Comparison of ENCODE assay signal across 8 cellular contexts in genomic region chr15:85831415-85832113, GRCh38. TPM values are rescaled to one million over a fixed set of nuclear protein-coding genes. Genes with fewer than 3 reads are reported as not detected.
DNase-seq lines count a peak whose midpoint lies in the region; ATAC-seq, FAIRE-seq and TF ChIP-seq lines count a peak whose summit lies in the region.

No MANE protein-coding gene starts in this region.

- H3K9me3 Mint-ChIP-seq in CD4-positive, alpha-beta memory T cell, result peaks cover 0 to 2% (median 0%) of the 10 kb centered on the region in 8 donors
- H3K9me3 Mint-ChIP-seq in stimulated activated effector memory CD8-positive, alpha-beta T cell treated with anti-CD3 and anti-CD28 coated beads, Interleukin-12 subunit alpha, Interleukin-12 subunit beta, amount 100 ng/mL, for 72 hours, result no peaks in the 10 kb centered on the region

- POLR2A ChIA-PET in CD4-positive, alpha-beta memory T cell (lab: Charles Lee; ENCODE audit: partially characterized antibody), result interaction anchor here (0.9 kb wide), 1 partner anchor 211 kb away, joined by 4 read pairs; no protein-coding TSS in a partner anchor
- POLR2A ChIA-PET in SK-N-SH (lab: Yijun Ruan, JAX), result interaction anchor here (0.9 kb wide), 1 partner anchor 14 kb away, joined by 3 read pairs; no protein-coding TSS in a partner anchor
- POLR2A ChIA-PET in HepG2 (lab: Yijun Ruan, JAX), result no interaction called here

- TF ChIP-seq EP300 in SK-N-SH (IDR thresholded peaks at IDR 0.05; ENCODE audit: borderline replicate concordance in 1 of 2, low read depth in 1 of 2, low read length in 1 of 2) (peak in 1 of 2 experiments; percentile 73; a peak in 1 of 4 replicates), HepG2 (IDR thresholded peaks at IDR 0.05; ENCODE audit: low read depth in 2 of 2, low read length in 2 of 2) (no peak), HepG2 (CRISPR knock-in tag; IDR thresholded peaks at IDR 0.05; ENCODE audit: borderline replicate concordance) (no peak)

- H3K4me2 ChIP-seq in SK-N-SH, result no peak overlapping the region
- H3K4me2 ChIP-seq in HepG2 (ENCODE audit: low read depth, low read length), result peak overlapping the region; percentile 66

- TF ChIP-seq RAD21 in SK-N-SH (IDR thresholded peaks at IDR 0.05; ENCODE audit: low read length) (peak; percentile 84), HepG2 (CRISPR knock-in tag; IDR thresholded peaks at IDR 0.05) (peak; percentile 68; the same call in 1 of the 2 replicates)

- H3K27me3 ChIP-seq in CD4-positive, alpha-beta memory T cell (ENCODE audit: insufficient read depth, low read length), result no peaks in the 10 kb centered on the region
- no peaks in the 10 kb centered on the region; the same call in 1 of the 2 replicates for H3K27me3 ChIP-seq in SK-N-SH (ENCODE audit: insufficient read depth)
- H3K27me3 ChIP-seq in HepG2 (ENCODE audit: control insufficient read depth in 1 of 2, insufficient read depth in 2 of 2, low read length in 2 of 2), result peaks cover 1 to 18% of the 10 kb centered on the region in 2 experiments; a peak in 4 of 5 replicates

- H3K9me2 ChIP-seq in SK-N-SH, result no peaks in the 10 kb centered on the region

- no peak for TF ChIP-seq POLR2A in HepG2 (IDR thresholded peaks at IDR 0.05; ENCODE audit: insufficient read depth in 1 of 2, low read depth in 2 of 2, low read length in 2 of 2)

- no TSS peak for BruUV-seq in HepG2 (replicated peaks; lab: Mats Ljungman, UMichigan)

- peak overlapping the region; percentile 72; the same call in 1 of the 2 replicates for H2AFZ ChIP-seq in SK-N-SH (ENCODE audit: low read depth)
- H2AFZ ChIP-seq in HepG2 (ENCODE audit: low read length), result no peak overlapping the region

- peak in 4 of 5 donors; percentile 7 to 17 (median 16) for DNase-seq in CD4-positive, alpha-beta memory T cell
- DNase-seq in HT-29 (ENCODE audit: low spot score) (peak; percentile 68), SK-N-SH (peak; percentile 84), coronary artery (ENCODE audit: low spot score) (no peak), HepG2 (ENCODE audit: low spot score) (peak; percentile 47), SIG-M5 (lab: John Stamatoyannopoulos, UW) (no peak)
- DNase-seq in stimulated activated effector memory CD8-positive, alpha-beta T cell treated with anti-CD3 and anti-CD28 coated beads, Interleukin-12 subunit alpha, Interleukin-12 subunit beta, amount 100 ng/mL, for 72 hours (ENCODE audit: low spot score in 2 of 2), result no peak

- H3K27ac Mint-ChIP-seq in CD4-positive, alpha-beta memory T cell, result no peak overlapping the region
- no peak overlapping the region for H3K27ac Mint-ChIP-seq in stimulated activated effector memory CD8-positive, alpha-beta T cell treated with anti-CD3 and anti-CD28 coated beads, Interleukin-12 subunit alpha, Interleukin-12 subunit beta, amount 100 ng/mL, for 72 hours

- FAIRE-seq in HepG2 (lab: Jason Lieb, UNC), result peak; percentile 61

- ATAC-seq in HepG2 (peak; percentile 95), GM19395 (IDR thresholded peaks at IDR 0.05; ENCODE audit: unreplicated experiment) (no peak)
- peak; percentile 47 for ATAC-seq in stimulated activated effector memory CD8-positive, alpha-beta T cell treated with anti-CD3 and anti-CD28 coated beads, Interleukin-12 subunit alpha, Interleukin-12 subunit beta, amount 100 ng/mL, for 72 hours

- no peaks in the 10 kb centered on the region for H3K36me3 ChIP-seq in CD4-positive, alpha-beta memory T cell (ENCODE audit: insufficient read depth, low read length)
- H3K36me3 ChIP-seq in SK-N-SH (replicated peaks in 1 of 2; ENCODE audit: control insufficient read depth in 1 of 2, insufficient read depth in 2 of 2, low read length in 1 of 2), result no peaks in the 10 kb centered on the region
- H3K36me3 ChIP-seq in HepG2 (replicated peaks in 1 of 2; ENCODE audit: control insufficient read depth in 1 of 2, insufficient read depth in 2 of 2, low read length in 2 of 2), result no peaks in the 10 kb centered on the region

- no peaks in the 10 kb centered on the region for H3K4me1 Mint-ChIP-seq in CD4-positive, alpha-beta memory T cell
- H3K4me1 Mint-ChIP-seq in stimulated activated effector memory CD8-positive, alpha-beta T cell treated with anti-CD3 and anti-CD28 coated beads, Interleukin-12 subunit alpha, Interleukin-12 subunit beta, amount 100 ng/mL, for 72 hours, result no peaks in the 10 kb centered on the region

- no peaks in the 10 kb centered on the region for H3F3A ChIP-seq in SK-N-SH (replicated peaks; ENCODE audit: insufficient read depth)

- in situ Hi-C loops in HepG2 (cut with HindIII; ENCODE audit: extremely low pct_ligation_motif_present, low pct_unique_long_range_greater_than_20kb), result loop anchor here (5.0 to 25.0 kb wide), 3 partner anchors 104 to 544 kb away; no protein-coding TSS in a partner anchor

- H3K9ac ChIP-seq in SK-N-SH, result no peak overlapping the region
- no peak overlapping the region for H3K9ac ChIP-seq in HepG2 (ENCODE audit: insufficient read depth, low read depth, low read length)

- 39% methylated on average over 15 of the region's 15 CpGs for WGBS in SK-N-SH (ENCODE audit: low lambda C conversion rate)
- 33% methylated on average over 11 of the region's 15 CpGs for WGBS in HepG2 (ENCODE audit: low lambda C conversion rate)

- no peak overlapping the region for H3K27ac ChIP-seq in CD4-positive, alpha-beta memory T cell (ENCODE audit: low read depth, low read length)
- H3K27ac ChIP-seq in SK-N-SH (ENCODE audit: low read depth in 2 of 2, low read length in 1 of 2), result peak overlapping the region in 1 of 2 experiments; percentile 17; a peak in 1 of 4 replicates
- H3K27ac ChIP-seq in coronary artery, result no peak overlapping the region
- H3K27ac ChIP-seq in HepG2 (ENCODE audit: extremely low read length, insufficient read depth, low read length), result no peak overlapping the region

- H3K79me2 ChIP-seq in SK-N-SH (ENCODE audit: insufficient read depth) (no peaks in the 10 kb centered on the region), HepG2 (ENCODE audit: insufficient read depth, low read length) (no peaks in the 10 kb centered on the region)

- intact Hi-C loops in CD4-positive, alpha-beta memory T cell (cut with micrococcal nuclease), result loop anchor here (1.0 kb wide), 1 partner anchor 101 kb away; no protein-coding TSS in a partner anchor
- intact Hi-C loops in HepG2 (cut with micrococcal nuclease; ENCODE audit: unreplicated experiment), result loop anchor here (1.0 to 10.0 kb wide), 3 partner anchors 101 to 534 kb away; no protein-coding TSS in a partner anchor

- TF ChIP-seq CTCF in SK-N-SH (IDR thresholded peaks at IDR 0.05) (peak; percentile 70), coronary artery (IDR thresholded peaks at IDR 0.05) (peak; percentile 13), HepG2 (CRISPR knock-in tag; IDR thresholded peaks at IDR 0.05) (peak; percentile 85)

- no peaks in the 10 kb centered on the region for H3K4me1 ChIP-seq in CD4-positive, alpha-beta memory T cell (ENCODE audit: insufficient read depth, low read length)
- peaks cover 0 to 20% of the 10 kb centered on the region in 2 experiments; a peak in 1 of 4 replicates for H3K4me1 ChIP-seq in SK-N-SH (ENCODE audit: control insufficient read depth in 1 of 2, insufficient read depth in 2 of 2, low read depth in 1 of 2, low read length in 1 of 2)
- H3K4me1 ChIP-seq in HepG2 (ENCODE audit: insufficient read depth, low read length), result peaks cover 11% of the 10 kb centered on the region

- H3K9me3 ChIP-seq in CD4-positive, alpha-beta memory T cell (ENCODE audit: control insufficient read depth in 1 of 2, low read length in 2 of 2), result no peaks in the 10 kb centered on the region
- H3K9me3 ChIP-seq in SK-N-SH, result no peaks in the 10 kb centered on the region
- no peaks in the 10 kb centered on the region for H3K9me3 ChIP-seq in HepG2 (ENCODE audit: low read length)

- CTCF ChIA-PET in CD4-positive, alpha-beta memory T cell (lab: Charles Lee; ENCODE audit: partially characterized antibody), result interaction anchor here (0.9 to 4.5 kb wide), 4 partner anchors 10 to 103 kb away, joined by 3 to 24 read pairs (median 17); no protein-coding TSS in a partner anchor
- CTCF ChIA-PET in SK-N-SH (lab: Yijun Ruan, JAX), result interaction anchor here (0.6 to 17.1 kb wide), 33 partner anchors 9 to 542 kb away, joined by 3 to 201 read pairs (median 5); partner anchors contain the start of gene KLHL25
- CTCF ChIA-PET in HepG2 (lab: Yijun Ruan, JAX; ENCODE audit: low intra/inter-chr PET ratio, low total read pairs), result interaction anchor here (1.5 to 3.6 kb wide), 2 partner anchors 29 to 101 kb away, joined by 4 to 37 read pairs; no protein-coding TSS in a partner anchor

- H3K4me3 ChIP-seq in CD4-positive, alpha-beta memory T cell (ENCODE audit: low read length in 2 of 2), result no peak overlapping the region
- H3K4me3 ChIP-seq in SK-N-SH (ENCODE audit: low read depth in 2 of 2, low read length in 1 of 2) (no peak overlapping the region; a peak in 1 of 4 replicates), coronary artery (no peak overlapping the region), HepG2 (replicated peaks in 1 of 3; ENCODE audit: insufficient read depth in 1 of 3, low read depth in 2 of 3, low read length in 3 of 3) (no peak overlapping the region; a peak in 1 of 6 replicates)

- no peak overlapping the region for H3K4me3 Mint-ChIP-seq in CD4-positive, alpha-beta memory T cell
- no peak overlapping the region for H3K4me3 Mint-ChIP-seq in stimulated activated effector memory CD8-positive, alpha-beta T cell treated with anti-CD3 and anti-CD28 coated beads, Interleukin-12 subunit alpha, Interleukin-12 subunit beta, amount 100 ng/mL, for 72 hours

- H3K36me3 Mint-ChIP-seq in CD4-positive, alpha-beta memory T cell, result no peaks in the 10 kb centered on the region
- no peaks in the 10 kb centered on the region for H3K36me3 Mint-ChIP-seq in stimulated activated effector memory CD8-positive, alpha-beta T cell treated with anti-CD3 and anti-CD28 coated beads, Interleukin-12 subunit alpha, Interleukin-12 subunit beta, amount 100 ng/mL, for 72 hours

- H4K20me1 ChIP-seq in SK-N-SH (ENCODE audit: insufficient read depth), result no peaks in the 10 kb centered on the region
- H4K20me1 ChIP-seq in HepG2 (ENCODE audit: insufficient read depth, low read length), result no peaks in the 10 kb centered on the region

- peaks cover 0 to 2% of the 10 kb centered on the region in 2 donors for H3K27me3 Mint-ChIP-seq in CD4-positive, alpha-beta memory T cell

RNA-seq across cellular contexts. Expression of gene KLHL25, which starts 36.8 kb away (rescaled TPM):
- total RNA-seq in CD4-positive, alpha-beta memory T cell, result 10 to 100 TPM; 10.3 to 11.4 TPM
- polyA plus RNA-seq in CD4-positive, alpha-beta memory T cell, result 1 to 10 TPM; 1.6 to 3.1 TPM
- total RNA-seq in HT-29 (2014; rRNA removed; shearing (Covaris generic)), result 17.9 and 23.6 TPM in 2 replicates
- polyA plus RNA-seq in SK-N-SH (2012; rRNA removed), result 4.5 TPM in 2 replicates
- polyA plus RNA-seq in SK-N-SH (2012; cell fraction: cytosol; rRNA removed), result 1.4 and 2.6 TPM in 2 replicates
- 7.3 and 8.6 TPM in 2 replicates for polyA plus RNA-seq in SK-N-SH (2012; cell fraction: nucleus; rRNA removed)
- total RNA-seq in HepG2 (2016; rRNA removed; fragmentation: Illumina TruSeq; extraction: Trizol), result 7.4 and 8.2 TPM in 2 replicates
- total RNA-seq in HepG2 (2016; cell fraction: cytosol; rRNA removed; fragmentation: Illumina TruSeq; extraction: Trizol; ENCODE audit: low read depth), result 2.2 TPM in 2 replicates
- 6.6 and 8.0 TPM in 2 replicates for total RNA-seq in HepG2 (2016; cell fraction: insoluble cytoplasmic fraction; rRNA removed; fragmentation: Illumina TruSeq; extraction: Trizol)
- 4.1 and 4.3 TPM in 2 replicates for total RNA-seq in HepG2 (2016; cell fraction: membrane; rRNA removed; fragmentation: Illumina TruSeq; extraction: Trizol)
- 6.8 and 7.2 TPM in 2 replicates for total RNA-seq in HepG2 (2016; cell fraction: nucleus; rRNA removed; fragmentation: Illumina TruSeq; extraction: Trizol)
- polyA plus RNA-seq in HepG2 (2011; rRNA removed), result 3.7 and 5.2 TPM in 2 replicates
- 3.2 and 4.8 TPM in 2 replicates for polyA plus RNA-seq in HepG2 (2011; cell fraction: cytosol; rRNA removed)
- 9.9 and 10.8 TPM in 2 replicates for polyA plus RNA-seq in HepG2 (2011; cell fraction: nucleus; rRNA removed)
- polyA plus RNA-seq in HepG2 (2012), result 2.3 and 3.1 TPM in 2 replicates
- polyA plus RNA-seq in HepG2 (2016; cell fraction: cytosol; fragmentation: Illumina TruSeq; extraction: Trizol; ENCODE audit: low read depth), result 1.0 and 1.1 TPM in 2 replicates
- 5.4 and 5.9 TPM in 2 replicates for polyA plus RNA-seq in HepG2 (2016; cell fraction: insoluble cytoplasmic fraction; fragmentation: Illumina TruSeq; extraction: Trizol; ENCODE audit: low read depth)
- 1.7 and 2.0 TPM in 2 replicates for polyA plus RNA-seq in HepG2 (2016; cell fraction: membrane; fragmentation: Illumina TruSeq; extraction: Trizol; ENCODE audit: low read depth)
- polyA plus RNA-seq in HepG2 (2016; cell fraction: nucleus; fragmentation: Illumina TruSeq; extraction: Trizol; ENCODE audit: insufficient read depth, low read depth), result 8.0 TPM in 2 replicates
- 9.9 and 14.9 TPM in 2 replicates for polyA minus RNA-seq in HepG2 (2011; rRNA and poly(A)+ RNA removed; ENCODE audit: low replicate concordance)
- 3.3 and 4.0 TPM in 2 replicates for polyA minus RNA-seq in HepG2 (2011; cell fraction: cytosol; rRNA and poly(A)+ RNA removed)
- polyA minus RNA-seq in HepG2 (2011; cell fraction: nucleus; rRNA and poly(A)+ RNA removed), result 6.2 and 6.7 TPM in 2 replicates

Comparison
In these comparisons a context has a peak if more than half of its experiments do, and no peak if none do; other contexts are left out.
1. DNase-seq: peak in CD4-positive, alpha-beta memory T cell (4 of 5), HT-29 (single experiment), SK-N-SH (single experiment) and HepG2 (single experiment); none in coronary artery (single experiment), stimulated activated effector memory CD8-positive, alpha-beta T cell treated with anti-CD3 and anti-CD28 coated beads, Interleukin-12 subunit alpha, Interleukin-12 subunit beta, amount 100 ng/mL, for 72 hours (0 of 2) and SIG-M5 (single experiment).
2. CTCF ChIP-seq: peak in every context shown above with its lines; median percentile 85 in HepG2; 70 in SK-N-SH; 13 in coronary artery.